ENCODE assay signal across 12 cellular contexts in genomic region chr14:34368115-34368970, GRCh38.
DNase-seq lines count a peak whose midpoint lies in the region; ATAC-seq and TF ChIP-seq lines count a peak whose summit lies in the region.
"Had no signal": no experiment of that assay in that cellular context is flagged by ENCODE, and none has a peak within 500 bp of the region (broad histone marks: within the 10 kb centered on the region; RNA-seq: fewer than 3 reads in every experiment).

No MANE protein-coding gene starts in this region.

- DNase-seq in NCI-H2227 treated with DMSO at 0.1 percent for 48 hours (lab: John Stamatoyannopoulos, UW) (peak; percentile 27), NCI-H2227 (lab: John Stamatoyannopoulos, UW; ENCODE audit: unreplicated experiment) (no peak), SKM-1 treated with dmso at 0.1 percent for 144 hours (lab: John Stamatoyannopoulos, UW; ENCODE audit: unreplicated experiment) (peak; percentile 59), foreskin fibroblast (peak; percentile 1 to 8), upper lobe of left lung (peak in 1 of 2 donors; percentile 39), NCI-H345 treated with DMSO at 0.1 percent for 48 hours (lab: John Stamatoyannopoulos, UW; ENCODE audit: unreplicated experiment) (no peak)
- DNase-seq: activated T-cell treated with anti-CD3 and anti-CD28 coated beads, Interleukin-2, amount 50 U/mL, for 48 hours; NCI-H524 treated with DMSO at 0.1 percent for 48 hours had no signal

- peaks cover 23 to 52% (median 34%) of the 10 kb centered on the region in 4 donors for H3K4me1 ChIP-seq in upper lobe of left lung

- H3K4me3 ChIP-seq in foreskin fibroblast (ENCODE audit: low read depth in 1 of 2, low read length in 2 of 2), result no peak overlapping the region
- no peak overlapping the region for H3K4me3 ChIP-seq in upper lobe of left lung
- H3K4me3 ChIP-seq: coronary artery, tibial nerve had no signal

- no peaks in the 10 kb centered on the region for H3K27me3 ChIP-seq in upper lobe of left lung
- H3K27me3 ChIP-seq: tibial nerve had no signal

- TF ChIP-seq POLR2A in upper lobe of left lung (IDR thresholded peaks at IDR 0.05), result no peak

- ATAC-seq in upper lobe of left lung (ENCODE audit: low FRiP score in 2 of 2), result peak; percentile 68 to 69
- no peak for ATAC-seq in GM19035 (IDR thresholded peaks at IDR 0.05; ENCODE audit: unreplicated experiment)
- no peak for ATAC-seq in HG03196 (IDR thresholded peaks at IDR 0.05; ENCODE audit: unreplicated experiment)

- no peak for TF ChIP-seq CTCF in foreskin fibroblast (IDR thresholded peaks at IDR 0.05; ENCODE audit: low read depth, low read length)
- TF ChIP-seq CTCF in upper lobe of left lung (IDR thresholded peaks at IDR 0.05), result no peak

- no peaks in the 10 kb centered on the region for H3K9me3 ChIP-seq in upper lobe of left lung
- H3K9me3 ChIP-seq: tibial nerve had no signal

- WGBS in upper lobe of left lung, 2 donors, result 32 to 48% methylated on average over 8 of the region's 8 CpGs

- no peak for TF ChIP-seq EP300 in upper lobe of left lung (IDR thresholded peaks at IDR 0.05)

- H3K27ac ChIP-seq in upper lobe of left lung, result peak overlapping the region; percentile 75 to 85 (median 79)

- no peaks in the 10 kb centered on the region for H3K36me3 ChIP-seq in upper lobe of left lung
- H3K36me3 ChIP-seq: tibial nerve had no signal

Comparison
In these comparisons a context has a peak if more than half of its experiments do, and no peak if none do; other contexts are left out.
1. DNase-seq: peak in NCI-H2227 treated with DMSO at 0.1 percent for 48 hours (single experiment), SKM-1 treated with dmso at 0.1 percent for 144 hours (single experiment) and foreskin fibroblast (2 of 2); none in NCI-H2227 (single experiment) and NCI-H345 treated with DMSO at 0.1 percent for 48 hours (single experiment).
2. ATAC-seq: peak in upper lobe of left lung (2 of 2); none in GM19035 (single experiment) and HG03196 (single experiment).